ENCODE assay signal across 34 cellular contexts in genomic region chrX:145502670-145503069, GRCh38.
"Had no signal": no experiment of that assay in that cellular context is flagged by ENCODE, and none has a peak within 500 bp of the region (broad histone marks: within the 10 kb centered on the region; RNA-seq: fewer than 3 reads in every experiment).

No MANE protein-coding gene starts in this region.

- H3K4me3 Mint-ChIP-seq: activated B cell treated with CpG ODN at 0.5 μM for 24 hours; activated CD4-positive, alpha-beta memory T cell treated with anti-CD3 and anti-CD28 coated beads for 36 hours; activated CD4-positive, alpha-beta T cell treated with anti-CD3 and anti-CD28 coated beads, Interleukin-2, amount 10 ng/mL, durations not matched to agents 24 days and 14 days; activated CD8-positive, alpha-beta T cell treated with anti-CD3 and anti-CD28 coated beads for 36 hours; activated naive CD4-positive, alpha-beta T cell treated with anti-CD3 and anti-CD28 coated beads for 36 hours; activated naive CD8-positive, alpha-beta T cell treated with anti-CD3 and anti-CD28 coated beads for 36 hours; activated T-cell treated with anti-CD3 and anti-CD28 coated beads, Interleukin-2, amount 50 U/mL, for 4 hours; activated T-cell treated with anti-CD3 and anti-CD28 coated beads, Interleukin-2, amount 50 U/mL, for 72 hours; activated T-helper 1 cell treated with anti-CD3 and anti-CD28 coated beads, Interleukin-12 subunit alpha, Interleukin-12 subunit beta, Interleukin-2, Interleukin-4 antibody, amounts not matched to agents 30 ng/mL and 10 ng/mL and 1 ng/mL, durations not matched to agents 14 hours and 24 hours and 36 hours; activated T-helper 17 cell treated with anti-CD3 and anti-CD28 coated beads, Interleukin-2, amount 50 U/mL, for 72 hours; brain; central memory CD8-positive, alpha-beta T cell; T-helper 2 cell treated with Interferon-gamma antibody and Interleukin-4, amounts not matched to agents 5 μg/mL and 100 μg/mL, for 36 hours had no signal

- H3K36me3 Mint-ChIP-seq: activated CD4-positive, alpha-beta memory T cell treated with anti-CD3 and anti-CD28 coated beads for 36 hours; activated naive CD8-positive, alpha-beta T cell treated with anti-CD3 and anti-CD28 coated beads for 36 hours; brain had no signal

- H3K27me3 Mint-ChIP-seq: activated B cell treated with CpG ODN at 0.5 μM for 24 hours; activated CD4-positive, alpha-beta memory T cell treated with anti-CD3 and anti-CD28 coated beads for 36 hours; activated CD4-positive, alpha-beta T cell treated with anti-CD3 and anti-CD28 coated beads, Interleukin-2, amount 10 ng/mL, durations not matched to agents 24 days and 14 days; activated CD8-positive, alpha-beta T cell treated with anti-CD3 and anti-CD28 coated beads for 36 hours; activated naive CD8-positive, alpha-beta T cell treated with anti-CD3 and anti-CD28 coated beads for 36 hours; activated T-helper 17 cell treated with anti-CD3 and anti-CD28 coated beads, Interleukin-2, amount 50 U/mL, for 72 hours; brain; central memory CD8-positive, alpha-beta T cell had no signal

- H3K27me3 ChIP-seq: adrenal gland, cardiac muscle cell had no signal

- H3K4me1 ChIP-seq: adrenal gland had no signal

- H3K27ac ChIP-seq: adrenal gland, cardiac muscle cell, VCaP had no signal

- H3K9me3 ChIP-seq: adrenal gland had no signal

- H3K36me3 ChIP-seq: adrenal gland, cardiac muscle cell had no signal

- H3K4me1 Mint-ChIP-seq: activated B cell treated with CpG ODN at 0.5 μM for 24 hours; activated CD4-positive, alpha-beta T cell treated with anti-CD3 and anti-CD28 coated beads, Interleukin-2, amount 10 ng/mL, durations not matched to agents 24 days and 14 days; activated naive CD8-positive, alpha-beta T cell treated with anti-CD3 and anti-CD28 coated beads for 36 hours; activated T-helper 17 cell treated with anti-CD3 and anti-CD28 coated beads, Interleukin-2, amount 50 U/mL, for 72 hours; brain; central memory CD8-positive, alpha-beta T cell had no signal

- H3K27ac Mint-ChIP-seq: activated B cell treated with CpG ODN at 0.5 μM for 24 hours; activated CD4-positive, alpha-beta memory T cell treated with anti-CD3 and anti-CD28 coated beads for 36 hours; activated CD4-positive, alpha-beta T cell treated with anti-CD3 and anti-CD28 coated beads, Interleukin-2, amount 10 ng/mL, durations not matched to agents 24 days and 14 days; activated CD8-positive, alpha-beta T cell treated with anti-CD3 and anti-CD28 coated beads for 36 hours; activated naive CD4-positive, alpha-beta T cell treated with anti-CD3 and anti-CD28 coated beads for 36 hours; activated naive CD4-positive, alpha-beta T cell treated with anti-CD3 and anti-CD28 coated beads, Interleukin-2, amount 50 U/mL, for 72 hours; activated naive CD8-positive, alpha-beta T cell treated with anti-CD3 and anti-CD28 coated beads for 36 hours; activated T-cell treated with anti-CD3 and anti-CD28 coated beads, Interleukin-2, amount 50 U/mL, for 72 hours; activated T-helper 1 cell treated with anti-CD3 and anti-CD28 coated beads, Interleukin-12 subunit alpha, Interleukin-12 subunit beta, Interleukin-2, Interleukin-4 antibody, amounts not matched to agents 30 ng/mL and 10 ng/mL and 1 ng/mL, durations not matched to agents 14 hours and 24 hours and 36 hours; activated T-helper 17 cell treated with anti-CD3 and anti-CD28 coated beads, Interleukin-2, amount 50 U/mL, for 72 hours; brain; T-helper 2 cell treated with Interferon-gamma antibody and Interleukin-4, amounts not matched to agents 5 μg/mL and 100 μg/mL, for 36 hours had no signal

- H3K4me3 ChIP-seq: adrenal gland, cardiac muscle cell had no signal

- H3K9me3 Mint-ChIP-seq: activated B cell treated with CpG ODN at 0.5 μM for 24 hours; activated CD4-positive, alpha-beta memory T cell treated with anti-CD3 and anti-CD28 coated beads for 36 hours; activated CD4-positive, alpha-beta T cell treated with anti-CD3 and anti-CD28 coated beads, Interleukin-2, amount 10 ng/mL, durations not matched to agents 24 days and 14 days had no signal

- DNase-seq: activated B cell treated with CpG ODN at 0.5 μM for 24 hours; activated CD4-positive, alpha-beta memory T cell treated with anti-CD3 and anti-CD28 coated beads for 36 hours; activated CD4-positive, alpha-beta T cell treated with anti-CD3 and anti-CD28 coated beads for 4 hours; activated CD4-positive, alpha-beta T cell treated with anti-CD3 and anti-CD28 coated beads, Interleukin-2, amount 10 ng/mL, durations not matched to agents 24 days and 14 days; activated CD4-positive, alpha-beta T cell treated with anti-CD3 and anti-CD28 coated beads, Interleukin-2, amount 50 U/mL, for 1 hour; activated CD4-positive, alpha-beta T cell treated with anti-CD3 and anti-CD28 coated beads, Interleukin-2, amount 50 U/mL, for 4 hours; activated CD4-positive, CD25-positive, alpha-beta regulatory T cell treated with anti-CD3 and anti-CD28 coated beads, Interleukin-2, amount 50 U/mL, for 72 hours; activated CD8-positive, alpha-beta memory T cell treated with anti-CD3 and anti-CD28 coated beads, Interleukin-2, amount 50 U/mL, for 4 hours; activated CD8-positive, alpha-beta T cell treated with anti-CD3 and anti-CD28 coated beads for 36 hours; activated effector memory CD4-positive, alpha-beta T cell treated with anti-CD3 and anti-CD28 coated beads, Interleukin-2, amount 50 U/mL, for 16 hours; activated gamma-delta T cell treated with Interleukin-2 at 50 U/mL for 16 hours; activated naive CD4-positive, alpha-beta T cell; activated naive CD4-positive, alpha-beta T cell treated with anti-CD3 and anti-CD28 coated beads for 36 hours; activated naive CD4-positive, alpha-beta T cell treated with anti-CD3 and anti-CD28 coated beads, Interleukin-2, amount 50 U/mL, for 16 hours; activated naive CD8-positive, alpha-beta T cell treated with anti-CD3 and anti-CD28 coated beads for 36 hours; activated T-cell treated with anti-CD3 and anti-CD28 coated beads for 4 hours; activated T-cell treated with anti-CD3 and anti-CD28 coated beads, Interleukin-2, amount 50 U/mL, for 1 hour; activated T-cell treated with anti-CD3 and anti-CD28 coated beads, Interleukin-2, amount 50 U/mL, for 4 hours; activated T-cell treated with anti-CD3 and anti-CD28 coated beads, Interleukin-2, amount 50 U/mL, for 72 hours; adrenal gland; amniotic stem cell; aorta; caudate nucleus; cerebellar nuclear complex; T-helper 2 cell; T-helper 9 cell had no signal

- ATAC-seq: activated CD8-positive, alpha-beta T cell treated with anti-CD3 and anti-CD28 coated beads for 36 hours; activated naive CD4-positive, alpha-beta T cell treated with anti-CD3 and anti-CD28 coated beads, Interleukin-2, amount 50 U/mL, for 72 hours; activated T-cell treated with anti-CD3 and anti-CD28 coated beads, Interleukin-2, amount 50 U/mL, for 4 hours; activated T-cell treated with anti-CD3 and anti-CD28 coated beads, Interleukin-2, amount 50 U/mL, for 72 hours; activated T-helper 17 cell treated with anti-CD3 and anti-CD28 coated beads, Interleukin-2, amount 50 U/mL, for 72 hours had no signal
